ENCODE assay signal across 24 cellular contexts in the genomic region with DNA sequence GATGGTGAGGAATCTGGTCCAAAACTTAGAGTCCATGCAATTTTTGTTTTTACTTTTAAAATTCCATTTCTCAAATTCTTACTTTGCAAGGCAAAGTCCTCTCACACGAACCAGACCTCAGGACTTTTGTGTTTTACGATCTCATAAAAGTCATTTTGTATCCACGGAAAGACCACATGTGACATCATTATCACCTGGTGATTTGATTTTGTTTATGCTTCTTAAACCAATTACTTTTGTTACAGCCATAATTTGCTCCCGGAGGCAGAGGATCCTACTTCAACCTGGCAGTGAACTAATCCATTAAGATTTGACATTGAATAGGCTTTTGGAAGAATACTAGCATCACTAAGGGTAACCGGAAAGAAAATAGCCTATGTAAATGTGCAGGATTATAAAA.
"Had no signal": no experiment of that assay in that cellular context is flagged by ENCODE, and none has a peak within 500 bp of the region (broad histone marks: within the 10 kb centered on the region; RNA-seq: fewer than 3 reads in every experiment).

No MANE protein-coding gene starts in this region.

- ATAC-seq: activated CD4-positive, alpha-beta T cell treated with anti-CD3 and anti-CD28 coated beads for 36 hours; activated naive CD4-positive, alpha-beta T cell treated with anti-CD3 and anti-CD28 coated beads, Interleukin-2, amount 50 U/mL, for 72 hours; activated T-helper 17 cell treated with anti-CD3 and anti-CD28 coated beads, Interleukin-2, amount 50 U/mL, for 72 hours; foreskin keratinocyte; left lobe of liver; lower lobe of right lung; naive thymus-derived CD4-positive, alpha-beta T cell; stimulated activated naive B cell treated with anti-CD40 and anti-IgM and Interleukin-4, amounts not matched to agents 10 μg/mL and 1 μg/mL and 100 μg/mL, for 72 hours had no signal

- DNase-seq: activated B cell treated with CpG ODN at 0.5 μM for 24 hours; activated CD4-positive, alpha-beta T cell treated with anti-CD3 and anti-CD28 coated beads for 36 hours; activated CD4-positive, alpha-beta T cell treated with anti-CD3 and anti-CD28 coated beads, Interleukin-2, amount 50 U/mL, for 4 hours; activated CD8-positive, alpha-beta memory T cell treated with anti-CD3 and anti-CD28 coated beads for 24 hours; activated CD8-positive, alpha-beta memory T cell treated with anti-CD3 and anti-CD28 coated beads, Interleukin-2, amount 50 U/mL, for 4 hours; activated T-cell treated with anti-CD3 and anti-CD28 coated beads, Interleukin-2, amount 50 U/mL, for 24 hours; adrenal gland; brain microvascular endothelial cell; caudate nucleus; effector CD4-positive, alpha-beta T cell; erythroblast; foreskin keratinocyte; kidney; lower lobe of right lung; mesendoderm; naive thymus-derived CD4-positive, alpha-beta T cell; retina; stimulated activated CD4-positive, alpha-beta T cell treated with anti-CD3 and anti-CD28 coated beads, Interleukin-2, amount 100 ng/mL, for 48 hours; stimulated activated CD8-positive, alpha-beta memory T cell treated with anti-CD3 and anti-CD28 coated beads, Interleukin-4, amount 100 ng/mL, for 48 hours; stimulated activated naive B cell treated with anti-CD40 and anti-IgM and Interleukin-4, amounts not matched to agents 10 μg/mL and 1 μg/mL and 100 μg/mL, for 72 hours; upper lobe of left lung had no signal
